Comparison of ENCODE assay signal across 8 cellular contexts in genomic region chr1:154463512-154463990, GRCh38. TPM values are rescaled to one million over a fixed set of nuclear protein-coding genes. Genes with fewer than 3 reads are reported as not detected.
DNase-seq lines count a peak whose midpoint lies in the region; ATAC-seq, FAIRE-seq and TF ChIP-seq lines count a peak whose summit lies in the region.

No MANE protein-coding gene starts in this region.

- WGBS in endodermal cell (ENCODE audit: insufficient coverage in 1 of 2, insufficient read length in 1 of 2), 2 experiments: 86 to 100% methylated on average over 4 of the region's 4 CpGs

- no peak overlapping the region for H3K4me3 ChIP-seq in endodermal cell (ENCODE audit: low read length)

- H3K27ac Mint-ChIP-seq in effector memory CD8-positive, alpha-beta T cell: peak overlapping the region; percentile 52 to 65
- H3K27ac Mint-ChIP-seq in endodermal cell: no peak overlapping the region

- no peak for TF ChIP-seq CTCF in endodermal cell (conservative IDR thresholded peaks at IDR 0.05)

- no peaks in the 10 kb centered on the region for H3K27me3 ChIP-seq in endodermal cell (ENCODE audit: control insufficient read depth, insufficient read depth, low read length, poor library complexity, severe bottlenecking)

- H3K4me1 ChIP-seq in endodermal cell (ENCODE audit: control insufficient read depth, insufficient read depth, low read length): peaks cover 1% of the 10 kb centered on the region

- peak overlapping the region; percentile 51 to 54 for H3K4me3 Mint-ChIP-seq in effector memory CD8-positive, alpha-beta T cell
- no peak overlapping the region for H3K4me3 Mint-ChIP-seq in endodermal cell

- no peaks in the 10 kb centered on the region for H3K27me3 Mint-ChIP-seq in effector memory CD8-positive, alpha-beta T cell
- no peaks in the 10 kb centered on the region for H3K27me3 Mint-ChIP-seq in endodermal cell (ENCODE audit: insufficient read depth)

- peak; percentile 29 for FAIRE-seq in GM18507 (lab: Jason Lieb, UNC)

- no peak overlapping the region for H3K27ac ChIP-seq in endodermal cell (ENCODE audit: low read depth, low read length)

- H3K4me1 Mint-ChIP-seq in effector memory CD8-positive, alpha-beta T cell (ENCODE audit: low read depth in 2 of 2): peaks cover 30 to 33% of the 10 kb centered on the region in 2 donors
- H3K4me1 Mint-ChIP-seq in endodermal cell: peaks cover 5% of the 10 kb centered on the region

- ATAC-seq in effector memory CD8-positive, alpha-beta T cell (replicated peaks): peak; percentile 87
- no peak for ATAC-seq in GM21447 (IDR thresholded peaks at IDR 0.05; ENCODE audit: unreplicated experiment)

- no peaks in the 10 kb centered on the region for H3K9me3 ChIP-seq in endodermal cell (ENCODE audit: control insufficient read depth, low read length)

- DNase-seq in GM18507 (ENCODE audit: extremely low spot score, insufficient read length, low read depth): no peak
- DNase-seq in activated CD4-positive, alpha-beta T cell treated with anti-CD3 and anti-CD28 coated beads for 48 hours: peak; percentile 79
- DNase-seq in effector memory CD8-positive, alpha-beta T cell: peak; percentile 29 to 36 (median 35)
- DNase-seq in stimulated activated CD4-positive, alpha-beta T cell treated with anti-CD3 and anti-CD28 coated beads, Interleukin-15, amount 100 ng/mL, for 24 hours: peak; percentile 80
- DNase-seq in endodermal cell: no peak
- DNase-seq in SIG-M5 (lab: John Stamatoyannopoulos, UW): no peak
- no peak for DNase-seq in SIG-M5 treated with dmso at 0.1 percent for 504 hours (lab: John Stamatoyannopoulos, UW; ENCODE audit: unreplicated experiment)

- no peak overlapping the region for H3K9ac ChIP-seq in endodermal cell (ENCODE audit: extremely low read depth, low read length, poor library complexity, severe bottlenecking)

- peaks cover 6% of the 10 kb centered on the region for H3K36me3 Mint-ChIP-seq in effector memory CD8-positive, alpha-beta T cell (ENCODE audit: insufficient read depth)
- H3K36me3 Mint-ChIP-seq in endodermal cell (ENCODE audit: low read depth): no peaks in the 10 kb centered on the region

- no peaks in the 10 kb centered on the region for H3K36me3 ChIP-seq in endodermal cell (ENCODE audit: control insufficient read depth, insufficient read depth, low read length)

- no peaks in the 10 kb centered on the region for H3K9me3 Mint-ChIP-seq in effector memory CD8-positive, alpha-beta T cell
- H3K9me3 Mint-ChIP-seq in endodermal cell: no peaks in the 10 kb centered on the region

RNA-seq across cellular contexts. Expression of gene TDRD10, which starts 38.5 kb away (rescaled TPM):
- not detected for total RNA-seq in endodermal cell
- polyA plus RNA-seq in endodermal cell (2013, experiment 1 of 2): not detected
- polyA plus RNA-seq in endodermal cell (2013, experiment 2 of 2): not detected

RNA-seq across cellular contexts. Expression of gene SHE, which starts 38.7 kb away (rescaled TPM):
- under 1 TPM; 0.24 to 0.35 TPM for total RNA-seq in endodermal cell
- 0.14 TPM for polyA plus RNA-seq in endodermal cell (2013, experiment 1 of 2)
- polyA plus RNA-seq in endodermal cell (2013, experiment 2 of 2): 0.17 TPM

RNA-seq across cellular contexts. Expression of gene IL6R, which starts 58.4 kb away (rescaled TPM):
- total RNA-seq in endodermal cell: 1 to 10 TPM in 1 of 2 donors, under 1 TPM in 1; 0.77 to 1.0 TPM
- polyA plus RNA-seq in endodermal cell (2013, experiment 1 of 2): 0.50 TPM
- polyA plus RNA-seq in endodermal cell (2013, experiment 2 of 2): 0.25 TPM

Comparison
In these comparisons a context has a peak if more than half of its experiments do, and no peak if none do; other contexts are left out.
1. DNase-seq: peak in activated CD4-positive, alpha-beta T cell treated with anti-CD3 and anti-CD28 coated beads for 48 hours (single experiment), effector memory CD8-positive, alpha-beta T cell (3 of 3) and stimulated activated CD4-positive, alpha-beta T cell treated with anti-CD3 and anti-CD28 coated beads, Interleukin-15, amount 100 ng/mL, for 24 hours (single experiment); none in GM18507 (single experiment), endodermal cell (single experiment), SIG-M5 (single experiment) and SIG-M5 treated with dmso at 0.1 percent for 504 hours (single experiment).